ENCODE assay signal across 18 cellular contexts in the genomic region with DNA sequence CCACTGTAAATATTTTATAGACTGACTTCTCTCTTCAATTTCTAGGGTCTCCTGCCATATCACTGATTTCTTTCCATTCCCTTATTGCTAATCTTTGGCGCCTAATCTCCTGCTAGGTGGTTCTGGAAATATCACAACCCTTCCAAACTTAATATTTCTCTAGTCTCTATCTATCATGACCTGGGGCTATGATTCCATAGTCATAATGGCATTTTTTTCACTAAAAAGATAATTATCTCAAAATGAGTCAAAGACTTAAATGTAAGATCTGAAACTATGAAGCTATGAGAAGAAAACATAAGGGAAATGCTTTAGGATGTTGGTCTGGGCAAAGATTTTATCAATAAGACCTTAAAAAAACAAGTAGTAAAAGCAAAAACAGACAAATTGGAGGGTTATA.
"Had no signal": no experiment of that assay in that cellular context is flagged by ENCODE, and none has a peak within 500 bp of the region (broad histone marks: within the 10 kb centered on the region; RNA-seq: fewer than 3 reads in every experiment).

No MANE protein-coding gene starts in this region.

- H3K9me3 ChIP-seq: MG63, SJSA1 had no signal

- H3K36me3 ChIP-seq: MG63, SJSA1 had no signal

- H3K27ac ChIP-seq: SJSA1, SK-N-MC had no signal

- DNase-seq: KBM-7, MG63, NCI-H1092, NCI-H1105 treated with DMSO at 0.1 percent for 48 hours, NCI-H1417 treated with DMSO at 0.1 percent for 48 hours, NCI-H146, NCI-H1694 treated with DMSO at 0.1 percent for 48 hours, NCI-H1930, NCI-H2081, NCI-H2107, NCI-H2227 treated with DMSO at 0.1 percent for 48 hours, NCI-H526 treated with DMSO at 0.1 percent for 48 hours, NCI-H748 treated with DMSO at 0.1 percent for 48 hours, Right ventricle myocardium superior, RPMI8226, SIG-M5 had no signal

- H3K4me3 ChIP-seq: MG63, SJSA1, SK-N-MC had no signal

- H3K27me3 ChIP-seq: MG63 had no signal
